18 cellular contexts compared by ENCODE assay signal in genomic region chr4:150316332-150317205, GRCh38.
DNase-seq lines count a peak whose midpoint lies in the region; ATAC-seq and TF ChIP-seq lines count a peak whose summit lies in the region.
"Had no signal": no experiment of that assay in that cellular context is flagged by ENCODE, and none has a peak within 500 bp of the region (broad histone marks: within the 10 kb centered on the region; RNA-seq: fewer than 3 reads in every experiment).

No MANE protein-coding gene starts in this region.

- DNase-seq in MCF 10A (ENCODE audit: unreplicated experiment) (no peak), breast epithelium (ENCODE audit: low spot score in 2 of 2) (no peak), NCI-H446 treated with DMSO at 0.1 percent for 48 hours (lab: John Stamatoyannopoulos, UW) (peak; percentile 26), SW 1271 (lab: John Stamatoyannopoulos, UW) (no peak), NCI-H128 (lab: John Stamatoyannopoulos, UW; ENCODE audit: unreplicated experiment) (no peak)
- DNase-seq: activated CD4-positive, CD25-positive, alpha-beta regulatory T cell treated with anti-CD3 and anti-CD28 coated beads, Interleukin-2, amount 50 U/mL, for 72 hours; activated naive CD4-positive, alpha-beta T cell treated with anti-CD3 and anti-CD28 coated beads, Interleukin-2, amount 10 ng/mL, durations not matched to agents 7 days and 5 days; left lung; NCI-H1930; NCI-H526; RPMI8226; stimulated activated naive CD4-positive, alpha-beta T cell treated with Interleukin-2 at 50 U/mL for 16 hours; upper lobe of left lung had no signal

- H3K9me3 ChIP-seq in breast epithelium, result no peaks in the 10 kb centered on the region
- H3K9me3 ChIP-seq: left lung, upper lobe of left lung had no signal

- H3K27ac ChIP-seq in breast epithelium, result no peak overlapping the region
- H3K27ac ChIP-seq: left lung, parathyroid adenoma, upper lobe of left lung had no signal

- CTCF ChIA-PET in MCF 10A (lab: Yijun Ruan, JAX), result interaction anchor here (0.7 to 1.8 kb wide), 3 partner anchors 18 to 1665 kb away, joined by 3 to 5 read pairs (median 4); no protein-coding TSS in a partner anchor

- H3K27ac Mint-ChIP-seq in MCF 10A (ENCODE audit: low read depth, unreplicated experiment) (peak overlapping the region; percentile 89), brain (peak overlapping the region; percentile 5 to 91 (median 58))
- H3K27ac Mint-ChIP-seq: activated naive CD4-positive, alpha-beta T cell treated with anti-CD3 and anti-CD28 coated beads, Interleukin-2, amount 10 ng/mL, durations not matched to agents 7 days and 5 days; T-helper 1 cell treated with Interleukin-12 subunit alpha and Interleukin-12 subunit beta and Interleukin-4 antibody, amounts not matched to agents 30 μg/mL and 1 μg/mL, for 36 hours had no signal

- ATAC-seq in GM21717 (IDR thresholded peaks at IDR 0.05; ENCODE audit: unreplicated experiment) (no peak), GM21825 (IDR thresholded peaks at IDR 0.05; ENCODE audit: unreplicated experiment) (no peak)
- ATAC-seq: left lung had no signal

- H3K36me3 Mint-ChIP-seq in MCF 10A (ENCODE audit: insufficient read depth, unreplicated experiment) (peaks cover 18% of the 10 kb centered on the region), brain (peaks cover 4% of the 10 kb centered on the region)

- H3K36me3 ChIP-seq in breast epithelium, result no peaks in the 10 kb centered on the region
- H3K36me3 ChIP-seq: left lung, upper lobe of left lung had no signal

- no peak for TF ChIP-seq CTCF in MCF 10A (IDR thresholded peaks at IDR 0.05; ENCODE audit: unreplicated experiment)
- TF ChIP-seq CTCF in breast epithelium (IDR thresholded peaks at IDR 0.05), result no peak
- TF ChIP-seq CTCF in brain (conservative IDR thresholded peaks at IDR 0.05), result no peak

- no TSS peak for BruUV-seq in MCF 10A (replicated peaks; lab: Mats Ljungman, UMichigan)

- no peak for TF ChIP-seq POLR2A in breast epithelium (IDR thresholded peaks at IDR 0.05)

- H3K4me1 ChIP-seq in breast epithelium, result no peaks in the 10 kb centered on the region
- H3K4me1 ChIP-seq: left lung, parathyroid adenoma had no signal

- H3K27me3 Mint-ChIP-seq in MCF 10A (ENCODE audit: insufficient read depth, unreplicated experiment) (no peaks in the 10 kb centered on the region), brain (no peaks in the 10 kb centered on the region)
- H3K27me3 Mint-ChIP-seq: activated naive CD4-positive, alpha-beta T cell treated with anti-CD3 and anti-CD28 coated beads, Interleukin-2, amount 10 ng/mL, durations not matched to agents 7 days and 5 days had no signal

- peaks cover 16% of the 10 kb centered on the region for H3K4me1 Mint-ChIP-seq in MCF 10A (ENCODE audit: insufficient read depth, unreplicated experiment)
- peaks cover 29% of the 10 kb centered on the region for H3K4me1 Mint-ChIP-seq in brain
- H3K4me1 Mint-ChIP-seq: activated naive CD4-positive, alpha-beta T cell treated with anti-CD3 and anti-CD28 coated beads, Interleukin-2, amount 10 ng/mL, durations not matched to agents 7 days and 5 days had no signal

- no peaks in the 10 kb centered on the region for H3K27me3 ChIP-seq in breast epithelium
- H3K27me3 ChIP-seq: left lung, upper lobe of left lung had no signal

- POLR2A ChIA-PET in MCF 10A (lab: Yijun Ruan, JAX), result no interaction called here

- intact Hi-C loops in MCF 10A (cut with micrococcal nuclease) (no loop called here), breast epithelium (cut with DNase I; ENCODE audit: low total_unique reads) (no loop called here)

- H3K4me3 Mint-ChIP-seq in MCF 10A (ENCODE audit: unreplicated experiment) (no peak overlapping the region), brain (peak overlapping the region in 2 of 5 experiments; percentile 17 to 55)
- H3K4me3 Mint-ChIP-seq: activated naive CD4-positive, alpha-beta T cell treated with anti-CD3 and anti-CD28 coated beads, Interleukin-2, amount 10 ng/mL, durations not matched to agents 7 days and 5 days; T-helper 1 cell treated with Interleukin-12 subunit alpha and Interleukin-12 subunit beta and Interleukin-4 antibody, amounts not matched to agents 30 μg/mL and 1 μg/mL, for 36 hours had no signal

- H3K9me3 Mint-ChIP-seq in MCF 10A (ENCODE audit: unreplicated experiment) (no peaks in the 10 kb centered on the region), brain (no peaks in the 10 kb centered on the region)
- H3K9me3 Mint-ChIP-seq: activated naive CD4-positive, alpha-beta T cell treated with anti-CD3 and anti-CD28 coated beads, Interleukin-2, amount 10 ng/mL, durations not matched to agents 7 days and 5 days; T-helper 1 cell treated with Interleukin-12 subunit alpha and Interleukin-12 subunit beta and Interleukin-4 antibody, amounts not matched to agents 30 μg/mL and 1 μg/mL, for 36 hours had no signal

- H3K4me3 ChIP-seq in breast epithelium, result no peak overlapping the region
- H3K4me3 ChIP-seq: left lung, upper lobe of left lung had no signal
